In genomic region chr4:15667006-15667405, GRCh38 we compare ENCODE assay signal across 16 cellular contexts. TPM values are rescaled to one million over a fixed set of nuclear protein-coding genes. Genes with fewer than 3 reads are reported as not detected.
A peak's percentile ranks its signal among the peaks of the same experiment; 100 is the strongest.
DNase-seq lines count a peak whose midpoint lies in the region; ATAC-seq and TF ChIP-seq lines count a peak whose summit lies in the region.
"Had no signal": no experiment of that assay in that cellular context is flagged by ENCODE, and none has a peak within 500 bp of the region (broad histone marks: within the 10 kb centered on the region; RNA-seq: fewer than 3 reads in every experiment).

No MANE protein-coding gene starts in this region.

- H3K9me3 ChIP-seq in breast epithelium, result no peaks in the 10 kb centered on the region
- no peaks in the 10 kb centered on the region; the same call in 1 of the 2 replicates for H3K9me3 ChIP-seq in PC-9 (ENCODE audit: insufficient read depth, low read depth)
- H3K9me3 ChIP-seq: BLaER1 had no signal

- ATAC-seq in left lobe of liver (peak; percentile 41), left ventricle myocardium superior (no peak), T-cell (replicated peaks in 1 of 4) (no peak)

- H3K36me3 Mint-ChIP-seq in MCF 10A (ENCODE audit: insufficient read depth, unreplicated experiment) (peaks cover 31% of the 10 kb centered on the region), T-cell (no peaks in the 10 kb centered on the region)
- H3K36me3 Mint-ChIP-seq: CD4-positive, CD25-positive, alpha-beta regulatory T cell; CD8-positive, alpha-beta memory T cell had no signal

- H3K27ac Mint-ChIP-seq in MCF 10A (ENCODE audit: low read depth, unreplicated experiment), result peak overlapping the region; percentile 87
- H3K27ac Mint-ChIP-seq in T-cell, result no peak overlapping the region
- H3K27ac Mint-ChIP-seq: CD4-positive, CD25-positive, alpha-beta regulatory T cell; CD8-positive, alpha-beta memory T cell; H9 had no signal

- BruUV-seq in MCF 10A (replicated peaks; lab: Mats Ljungman, UMichigan), result no TSS peak
- no TSS peak for BruUV-seq in PC-9 (replicated peaks; lab: Mats Ljungman, UMichigan)

- peaks cover 15% of the 10 kb centered on the region; the same call in 1 of the 2 replicates for H3K79me2 ChIP-seq in PC-9 (ENCODE audit: low read depth)

- H3K9me3 Mint-ChIP-seq in MCF 10A (ENCODE audit: unreplicated experiment), result no peaks in the 10 kb centered on the region
- no peaks in the 10 kb centered on the region for H3K9me3 Mint-ChIP-seq in T-cell
- H3K9me3 Mint-ChIP-seq: CD4-positive, CD25-positive, alpha-beta regulatory T cell; CD8-positive, alpha-beta memory T cell; H9 had no signal

- POLR2A ChIA-PET in MCF 10A (lab: Yijun Ruan, JAX) (interaction anchor here (1.1 to 9.5 kb wide), 3 partner anchors 12 to 15 kb away, joined by 3 to 184 read pairs (median 46); partner anchors contain the start of genes FAM200B and FBXL5), PC-9 (lab: Charles Lee; ENCODE audit: unreplicated experiment) (interaction anchor here (0.6 kb wide), 1 partner anchor 23 kb away, joined by 6 read pairs; no protein-coding TSS in a partner anchor), T-cell (lab: Charles Lee) (no interaction called here)

- no peak for TF ChIP-seq POLR2A in breast epithelium (IDR thresholded peaks at IDR 0.05)

- no peaks in the 10 kb centered on the region for H3K27me3 Mint-ChIP-seq in MCF 10A (ENCODE audit: insufficient read depth, unreplicated experiment)
- no peaks in the 10 kb centered on the region for H3K27me3 Mint-ChIP-seq in T-cell
- H3K27me3 Mint-ChIP-seq: CD4-positive, CD25-positive, alpha-beta regulatory T cell; CD8-positive, alpha-beta memory T cell had no signal

- no peaks in the 10 kb centered on the region for H3K27me3 ChIP-seq in breast epithelium
- H3K27me3 ChIP-seq in PC-9 (ENCODE audit: insufficient read depth, low read depth), result no peaks in the 10 kb centered on the region
- H3K27me3 ChIP-seq: BLaER1 had no signal

- H3K4me1 ChIP-seq in breast epithelium (no peaks in the 10 kb centered on the region), PC-9 (replicated peaks; ENCODE audit: insufficient read depth) (peaks cover 19% of the 10 kb centered on the region)

- no peak overlapping the region for H2AFZ ChIP-seq in PC-9

- H3K36me3 ChIP-seq in breast epithelium (no peaks in the 10 kb centered on the region), PC-9 (ENCODE audit: low read depth) (peaks cover 21% of the 10 kb centered on the region)

- H3K9me2 ChIP-seq in PC-9 (ENCODE audit: insufficient read depth), result no peaks in the 10 kb centered on the region

- H3K4me3 Mint-ChIP-seq in MCF 10A (ENCODE audit: unreplicated experiment) (no peak overlapping the region), T-cell (no peak overlapping the region)
- H3K4me3 Mint-ChIP-seq: CD4-positive, CD25-positive, alpha-beta regulatory T cell; CD8-positive, alpha-beta memory T cell; H9 had no signal

- peaks cover 37% of the 10 kb centered on the region for H3K4me1 Mint-ChIP-seq in MCF 10A (ENCODE audit: insufficient read depth, unreplicated experiment)
- peaks cover 0 to 6% (median 0%) of the 10 kb centered on the region in 3 donors for H3K4me1 Mint-ChIP-seq in T-cell
- H3K4me1 Mint-ChIP-seq: H9 had no signal

- intact Hi-C loops in MCF 10A (cut with micrococcal nuclease) (no loop called here), breast epithelium (cut with DNase I; ENCODE audit: low total_unique reads) (no loop called here), PC-9 (cut with micrococcal nuclease; ENCODE audit: unreplicated experiment) (no loop called here), left ventricle myocardium superior (cut with micrococcal nuclease) (no loop called here)

- no peak overlapping the region for H3K4me3 ChIP-seq in breast epithelium
- H3K4me3 ChIP-seq in PC-9, result no peak overlapping the region
- H3K4me3 ChIP-seq: BLaER1 had no signal

- H4K20me1 ChIP-seq in PC-9 (ENCODE audit: insufficient read depth), result no peaks in the 10 kb centered on the region
- H4K20me1 ChIP-seq: BLaER1 had no signal

- no peak for DNase-seq in MCF 10A (ENCODE audit: unreplicated experiment)
- no peak for DNase-seq in breast epithelium (ENCODE audit: low spot score in 2 of 2)
- no peak for DNase-seq in PC-9
- DNase-seq in left lobe of liver (ENCODE audit: low spot score), result no peak
- DNase-seq in left ventricle myocardium superior, result no peak
- DNase-seq in NCI-H1694 treated with DMSO at 0.1 percent for 48 hours (lab: John Stamatoyannopoulos, UW), result no peak
- DNase-seq in KG1 (lab: John Stamatoyannopoulos, UW), result no peak
- no peak for DNase-seq in T-cell
- DNase-seq: CD4-positive, CD25-positive, alpha-beta regulatory T cell; CD8-positive, alpha-beta memory T cell; COR-L47; GDM1; H9 had no signal

- CTCF ChIA-PET in MCF 10A (lab: Yijun Ruan, JAX) (interaction anchor here (0.6 to 1.6 kb wide), 3 partner anchors 9 to 431 kb away, joined by 3 to 5 read pairs (median 4); no protein-coding TSS in a partner anchor), PC-9 (lab: Charles Lee) (no interaction called here), T-cell (lab: Charles Lee) (no interaction called here)

- peaks cover 22% of the 10 kb centered on the region for H3F3A ChIP-seq in PC-9 (ENCODE audit: insufficient read depth, low read depth)

- H3K27ac ChIP-seq in breast epithelium (no peak overlapping the region), PC-9 (peak overlapping the region; percentile 96; the same call in 1 of the 2 replicates)
- H3K27ac ChIP-seq: 22Rv1, BLaER1 had no signal

- TF ChIP-seq CTCF in MCF 10A (IDR thresholded peaks at IDR 0.05; ENCODE audit: unreplicated experiment) (no peak), breast epithelium (IDR thresholded peaks at IDR 0.05) (no peak), PC-9 (conservative IDR thresholded peaks at IDR 0.05) (no peak)

- no peak overlapping the region for H3K4me2 ChIP-seq in PC-9
- H3K4me2 ChIP-seq: BLaER1 had no signal

RNA-seq across cellular contexts. Expression of gene FBXL5, which starts 11.8 kb away (rescaled TPM):
- total RNA-seq in MCF 10A (2022) (68.0 and 96.8 TPM in 2 replicates), breast epithelium (100 to 1,000 TPM; 178 to 231 (median 202) TPM), PC-9 (2021) (40.7 and 45.0 TPM in 2 replicates), left lobe of liver (38.9 TPM), left ventricle myocardium superior (101 TPM), T-cell (10 to 100 TPM; 40.2 to 64.6 (median 45.0) TPM)

RNA-seq across cellular contexts. Expression of gene FAM200B, which starts 14.6 kb away (rescaled TPM):
- total RNA-seq in MCF 10A (2022), result 33.6 and 46.5 TPM in 2 replicates
- 10 to 100 TPM; 34.7 to 66.9 (median 55.9) TPM for total RNA-seq in breast epithelium
- 20.5 and 32.4 TPM in 2 replicates for total RNA-seq in PC-9 (2021)
- total RNA-seq in left lobe of liver, result 14.3 TPM
- total RNA-seq in left ventricle myocardium superior, result 30.9 TPM
- 10 to 100 TPM; 19.1 to 29.4 (median 20.7) TPM for total RNA-seq in T-cell

RNA-seq across cellular contexts. Expression of gene BST1, which starts 35.9 kb away (rescaled TPM):
- 0.93 and 1.1 TPM in 2 replicates for total RNA-seq in MCF 10A (2022)
- total RNA-seq in breast epithelium, result 10 to 100 TPM in 1 of 3 donors, 1 to 10 TPM in 2; 6.4 to 16.6 (median 7.5) TPM
- 0.31 TPM in 1 of 2 replicates, not detected in the other for total RNA-seq in PC-9 (2021)
- 3.7 TPM for total RNA-seq in left lobe of liver
- total RNA-seq in left ventricle myocardium superior, result 3.6 TPM
- under 1 TPM in 4 of 5 donors, not detected in 1; 0.28 to 0.55 (median 0.46) TPM for total RNA-seq in T-cell
- total RNA-seq: H9, HT-29 had no signal

Comparison
In these comparisons a context has a peak if more than half of its experiments do, and no peak if none do; other contexts are left out.
1. POLR2A ChIA-PET loops: an anchor here in MCF 10A (1.1 to 9.5 kb wide) and PC-9 (0.6 kb wide); none called in T-cell.